28 cellular contexts compared by ENCODE assay signal in genomic region chr2:99169534-99169933, GRCh38. TPM values are rescaled to one million over a fixed set of nuclear protein-coding genes. Genes with fewer than 3 reads are reported as not detected.
DNase-seq lines count a peak whose midpoint lies in the region; ATAC-seq and TF ChIP-seq lines count a peak whose summit lies in the region.
"Had no signal": no experiment of that assay in that cellular context is flagged by ENCODE, and none has a peak within 500 bp of the region (broad histone marks: within the 10 kb centered on the region; RNA-seq: fewer than 3 reads in every experiment).

No MANE protein-coding gene starts in this region.

- peaks cover 40% of the 10 kb centered on the region for H3K36me3 Mint-ChIP-seq in activated CD8-positive, alpha-beta T cell treated with anti-CD3 and anti-CD28 coated beads for 36 hours (ENCODE audit: low read depth)
- H3K36me3 Mint-ChIP-seq in activated CD8-positive, alpha-beta T cell treated with anti-CD3 and anti-CD28 coated beads, Interleukin-2, amount 10 ng/mL, durations not matched to agents 7 days and 5 days (ENCODE audit: low read depth): peaks cover 58% of the 10 kb centered on the region
- H3K36me3 Mint-ChIP-seq in activated CD4-positive, alpha-beta memory T cell treated with anti-CD3 and anti-CD28 coated beads, Interleukin-2, amount 10 ng/mL, durations not matched to agents 7 days and 5 days (ENCODE audit: low read depth): peaks cover 68% of the 10 kb centered on the region
- H3K36me3 Mint-ChIP-seq in stimulated activated effector memory CD8-positive, alpha-beta T cell treated with anti-CD3 and anti-CD28 coated beads, Interleukin-12 subunit alpha, Interleukin-12 subunit beta, amount 100 ng/mL, for 72 hours: peaks cover 98% of the 10 kb centered on the region

- CTCF ChIA-PET in activated CD8-positive, alpha-beta T cell treated with anti-CD3 and anti-CD28 coated beads for 36 hours (lab: Charles Lee): interaction anchor here (1.6 to 2.1 kb wide), 2 partner anchors 8 to 11 kb away, joined by 5 read pairs; partner anchors contain the start of genes MITD1 and MRPL30
- CTCF ChIA-PET in activated CD8-positive, alpha-beta T cell treated with anti-CD3 and anti-CD28 coated beads, Interleukin-2, amount 10 ng/mL, durations not matched to agents 7 days and 5 days (lab: Charles Lee): interaction anchor here (0.6 to 3.7 kb wide), 2 partner anchors 11 to 16 kb away, joined by 3 to 23 read pairs; no protein-coding TSS in a partner anchor
- CTCF ChIA-PET in activated CD4-positive, alpha-beta memory T cell treated with anti-CD3 and anti-CD28 coated beads, Interleukin-2, amount 10 ng/mL, durations not matched to agents 7 days and 5 days (lab: Charles Lee): interaction anchor here (0.6 to 3.3 kb wide), 4 partner anchors 9 to 321 kb away, joined by 3 to 23 read pairs (median 4); partner anchors contain the start of genes LIPT1, MITD1, MRPL30 and TSGA10

- peaks cover 30% of the 10 kb centered on the region for H3K4me1 Mint-ChIP-seq in activated CD8-positive, alpha-beta T cell treated with anti-CD3 and anti-CD28 coated beads for 36 hours (ENCODE audit: low read depth)
- H3K4me1 Mint-ChIP-seq in activated CD8-positive, alpha-beta T cell treated with anti-CD3 and anti-CD28 coated beads, Interleukin-2, amount 10 ng/mL, durations not matched to agents 7 days and 5 days (ENCODE audit: low read depth): peaks cover 12% of the 10 kb centered on the region
- H3K4me1 Mint-ChIP-seq in activated CD4-positive, alpha-beta memory T cell treated with anti-CD3 and anti-CD28 coated beads, Interleukin-2, amount 10 ng/mL, durations not matched to agents 7 days and 5 days: peaks cover 24% of the 10 kb centered on the region
- peaks cover 22% of the 10 kb centered on the region for H3K4me1 Mint-ChIP-seq in stimulated activated effector memory CD8-positive, alpha-beta T cell treated with anti-CD3 and anti-CD28 coated beads, Interleukin-12 subunit alpha, Interleukin-12 subunit beta, amount 100 ng/mL, for 72 hours
- H3K4me1 Mint-ChIP-seq: CD14-positive monocyte, endodermal cell, neural crest cell, WTC11 had no signal

- POLR2A ChIA-PET in activated CD8-positive, alpha-beta T cell treated with anti-CD3 and anti-CD28 coated beads for 36 hours (lab: Charles Lee): interaction anchor here (0.5 to 1.1 kb wide), 3 partner anchors 12 to 14 kb away, joined by 3 to 4 read pairs (median 3); partner anchors contain the start of genes LIPT1 and TSGA10
- POLR2A ChIA-PET in activated CD8-positive, alpha-beta T cell treated with anti-CD3 and anti-CD28 coated beads, Interleukin-2, amount 10 ng/mL, durations not matched to agents 7 days and 5 days (lab: Charles Lee): no interaction called here
- POLR2A ChIA-PET in activated CD4-positive, alpha-beta memory T cell treated with anti-CD3 and anti-CD28 coated beads, Interleukin-2, amount 10 ng/mL, durations not matched to agents 7 days and 5 days (lab: Charles Lee): interaction anchor here (1.0 to 2.4 kb wide), 3 partner anchors 11 to 14 kb away, joined by 4 to 15 read pairs (median 4); partner anchors contain the start of genes MITD1 and MRPL30

- no peak for ATAC-seq in activated CD8-positive, alpha-beta T cell treated with anti-CD3 and anti-CD28 coated beads for 36 hours
- ATAC-seq in activated CD8-positive, alpha-beta T cell treated with anti-CD3 and anti-CD28 coated beads, Interleukin-2, amount 10 ng/mL, durations not matched to agents 7 days and 5 days: no peak
- peak; percentile 54 for ATAC-seq in GM18907 (IDR thresholded peaks at IDR 0.05; ENCODE audit: unreplicated experiment)
- ATAC-seq in stimulated activated effector memory CD8-positive, alpha-beta T cell treated with anti-CD3 and anti-CD28 coated beads, Interleukin-12 subunit alpha, Interleukin-12 subunit beta, amount 100 ng/mL, for 72 hours: peak; percentile 88
- ATAC-seq: WTC11 had no signal

- H3K27me3 Mint-ChIP-seq in activated CD8-positive, alpha-beta T cell treated with anti-CD3 and anti-CD28 coated beads for 36 hours: no peaks in the 10 kb centered on the region
- no peaks in the 10 kb centered on the region for H3K27me3 Mint-ChIP-seq in activated CD8-positive, alpha-beta T cell treated with anti-CD3 and anti-CD28 coated beads, Interleukin-2, amount 10 ng/mL, durations not matched to agents 7 days and 5 days (ENCODE audit: low read depth)
- no peaks in the 10 kb centered on the region for H3K27me3 Mint-ChIP-seq in activated CD4-positive, alpha-beta memory T cell treated with anti-CD3 and anti-CD28 coated beads, Interleukin-2, amount 10 ng/mL, durations not matched to agents 7 days and 5 days

- peak overlapping the region; percentile 75 for H3K27ac Mint-ChIP-seq in activated CD8-positive, alpha-beta T cell treated with anti-CD3 and anti-CD28 coated beads for 36 hours
- no peak overlapping the region for H3K27ac Mint-ChIP-seq in activated CD8-positive, alpha-beta T cell treated with anti-CD3 and anti-CD28 coated beads, Interleukin-2, amount 10 ng/mL, durations not matched to agents 7 days and 5 days
- peak overlapping the region; percentile 9 for H3K27ac Mint-ChIP-seq in activated CD4-positive, alpha-beta memory T cell treated with anti-CD3 and anti-CD28 coated beads, Interleukin-2, amount 10 ng/mL, durations not matched to agents 7 days and 5 days
- H3K27ac Mint-ChIP-seq in stimulated activated effector memory CD8-positive, alpha-beta T cell treated with anti-CD3 and anti-CD28 coated beads, Interleukin-12 subunit alpha, Interleukin-12 subunit beta, amount 100 ng/mL, for 72 hours: peak overlapping the region; percentile 60
- H3K27ac Mint-ChIP-seq: CD14-positive monocyte, endodermal cell, WTC11 had no signal

- DNase-seq in activated CD8-positive, alpha-beta T cell treated with anti-CD3 and anti-CD28 coated beads for 36 hours: peak; percentile 8
- no peak for DNase-seq in activated CD8-positive, alpha-beta T cell treated with anti-CD3 and anti-CD28 coated beads, Interleukin-2, amount 10 ng/mL, durations not matched to agents 7 days and 5 days
- no peak for DNase-seq in activated CD4-positive, alpha-beta memory T cell treated with anti-CD3 and anti-CD28 coated beads, Interleukin-2, amount 10 ng/mL, durations not matched to agents 7 days and 5 days
- no peak for DNase-seq in stimulated activated effector memory CD8-positive, alpha-beta T cell treated with anti-CD3 and anti-CD28 coated beads, Interleukin-12 subunit alpha, Interleukin-12 subunit beta, amount 100 ng/mL, for 72 hours (ENCODE audit: low spot score in 2 of 2)
- DNase-seq in GM20000 (ENCODE audit: low spot score) (no peak), RPMI8226 (no peak), GM13976 (ENCODE audit: low spot score) (no peak)
- DNase-seq: activated CD4-positive, alpha-beta T cell treated with anti-CD3 and anti-CD28 coated beads, Interleukin-2, amount 50 U/mL, for 1 hour; activated CD8-positive, alpha-beta memory T cell treated with anti-CD3 and anti-CD28 coated beads, Interleukin-2, amount 50 U/mL, for 48 hours; activated effector memory CD4-positive, alpha-beta T cell treated with Interleukin-2 at 50 U/mL for 16 hours; adrenal gland; central memory CD4-positive, alpha-beta T cell; endodermal cell; GOT3; mammary epithelial cell; NCI-H1105; NCI-H187 treated with DMSO at 0.1 percent for 48 hours; NCI-H2171; NCI-H510A treated with DMSO at 0.1 percent for 48 hours; OCI-M1; ovary; stimulated activated naive CD4-positive, alpha-beta T cell had no signal

- no peak overlapping the region for H3K4me3 Mint-ChIP-seq in activated CD8-positive, alpha-beta T cell treated with anti-CD3 and anti-CD28 coated beads for 36 hours
- H3K4me3 Mint-ChIP-seq in activated CD8-positive, alpha-beta T cell treated with anti-CD3 and anti-CD28 coated beads, Interleukin-2, amount 10 ng/mL, durations not matched to agents 7 days and 5 days: no peak overlapping the region
- no peak overlapping the region for H3K4me3 Mint-ChIP-seq in activated CD4-positive, alpha-beta memory T cell treated with anti-CD3 and anti-CD28 coated beads, Interleukin-2, amount 10 ng/mL, durations not matched to agents 7 days and 5 days
- H3K4me3 Mint-ChIP-seq in stimulated activated effector memory CD8-positive, alpha-beta T cell treated with anti-CD3 and anti-CD28 coated beads, Interleukin-12 subunit alpha, Interleukin-12 subunit beta, amount 100 ng/mL, for 72 hours: no peak overlapping the region
- H3K4me3 Mint-ChIP-seq: CD14-positive monocyte, endodermal cell, neural crest cell, WTC11 had no signal

- intact Hi-C loops in activated CD8-positive, alpha-beta T cell treated with anti-CD3 and anti-CD28 coated beads for 36 hours (cut with micrococcal nuclease): no loop called here

- no peak for TF ChIP-seq CTCF in activated CD8-positive, alpha-beta T cell treated with anti-CD3 and anti-CD28 coated beads for 36 hours (IDR thresholded peaks at IDR 0.05)
- TF ChIP-seq CTCF in GM20000 (IDR thresholded peaks at IDR 0.05; ENCODE audit: extremely low read depth, missing control alignments): no peak
- TF ChIP-seq CTCF in GM13976 (IDR thresholded peaks at IDR 0.05; ENCODE audit: borderline replicate concordance, control extremely low read depth, extremely low read depth, insufficient read depth, missing control alignments): no peak

- in situ Hi-C loops in GM13976 (cut with MboI; ENCODE audit: low sequenced_read_pairs, unreplicated experiment): no loop called here

- H3K9me3 Mint-ChIP-seq in activated CD8-positive, alpha-beta T cell treated with anti-CD3 and anti-CD28 coated beads for 36 hours: no peaks in the 10 kb centered on the region
- no peaks in the 10 kb centered on the region for H3K9me3 Mint-ChIP-seq in activated CD8-positive, alpha-beta T cell treated with anti-CD3 and anti-CD28 coated beads, Interleukin-2, amount 10 ng/mL, durations not matched to agents 7 days and 5 days (ENCODE audit: insufficient read depth)
- no peaks in the 10 kb centered on the region for H3K9me3 Mint-ChIP-seq in activated CD4-positive, alpha-beta memory T cell treated with anti-CD3 and anti-CD28 coated beads, Interleukin-2, amount 10 ng/mL, durations not matched to agents 7 days and 5 days
- H3K9me3 Mint-ChIP-seq in stimulated activated effector memory CD8-positive, alpha-beta T cell treated with anti-CD3 and anti-CD28 coated beads, Interleukin-12 subunit alpha, Interleukin-12 subunit beta, amount 100 ng/mL, for 72 hours: no peaks in the 10 kb centered on the region
- H3K9me3 Mint-ChIP-seq: CD14-positive monocyte, endodermal cell, neural crest cell, WTC11 had no signal

RNA-seq across cellular contexts. Expression of gene MITD1, which starts 11.3 kb away (rescaled TPM):
- 10 to 100 TPM; 49.8 to 55.9 TPM for total RNA-seq in activated CD8-positive, alpha-beta T cell treated with anti-CD3 and anti-CD28 coated beads for 36 hours
- total RNA-seq in activated CD8-positive, alpha-beta T cell treated with anti-CD3 and anti-CD28 coated beads, Interleukin-2, amount 10 ng/mL, durations not matched to agents 7 days and 5 days: 10 to 100 TPM; 51.3 to 53.3 TPM
- 10 to 100 TPM; 63.3 to 67.3 TPM for total RNA-seq in activated CD4-positive, alpha-beta memory T cell treated with anti-CD3 and anti-CD28 coated beads, Interleukin-2, amount 10 ng/mL, durations not matched to agents 7 days and 5 days

RNA-seq across cellular contexts. Expression of gene MRPL30, which starts 11.4 kb away (rescaled TPM):
- 10 to 100 TPM; 30.0 to 34.2 TPM for total RNA-seq in activated CD8-positive, alpha-beta T cell treated with anti-CD3 and anti-CD28 coated beads for 36 hours
- 10 to 100 TPM; 23.3 to 24.4 TPM for total RNA-seq in activated CD8-positive, alpha-beta T cell treated with anti-CD3 and anti-CD28 coated beads, Interleukin-2, amount 10 ng/mL, durations not matched to agents 7 days and 5 days
- 10 to 100 TPM; 21.1 to 22.2 TPM for total RNA-seq in activated CD4-positive, alpha-beta memory T cell treated with anti-CD3 and anti-CD28 coated beads, Interleukin-2, amount 10 ng/mL, durations not matched to agents 7 days and 5 days

RNA-seq across cellular contexts. Expression of gene LIPT1, which starts 14.8 kb away (rescaled TPM):
- total RNA-seq in activated CD8-positive, alpha-beta T cell treated with anti-CD3 and anti-CD28 coated beads for 36 hours: 1 to 10 TPM; 3.3 to 6.0 TPM
- 1 to 10 TPM; 7.5 to 7.9 TPM for total RNA-seq in activated CD8-positive, alpha-beta T cell treated with anti-CD3 and anti-CD28 coated beads, Interleukin-2, amount 10 ng/mL, durations not matched to agents 7 days and 5 days
- 1 to 10 TPM; 6.7 to 7.3 TPM for total RNA-seq in activated CD4-positive, alpha-beta memory T cell treated with anti-CD3 and anti-CD28 coated beads, Interleukin-2, amount 10 ng/mL, durations not matched to agents 7 days and 5 days

RNA-seq across cellular contexts. Expression of gene TSGA10, which starts 14.8 kb away (rescaled TPM):
- total RNA-seq in activated CD8-positive, alpha-beta T cell treated with anti-CD3 and anti-CD28 coated beads for 36 hours: 1 to 10 TPM; 8.6 to 9.2 TPM
- 1 to 10 TPM; 6.0 to 6.9 TPM for total RNA-seq in activated CD8-positive, alpha-beta T cell treated with anti-CD3 and anti-CD28 coated beads, Interleukin-2, amount 10 ng/mL, durations not matched to agents 7 days and 5 days
- total RNA-seq in activated CD4-positive, alpha-beta memory T cell treated with anti-CD3 and anti-CD28 coated beads, Interleukin-2, amount 10 ng/mL, durations not matched to agents 7 days and 5 days: 1 to 10 TPM; 3.7 to 5.4 TPM

RNA-seq across cellular contexts. Expression of gene C2orf15, which starts 28.0 kb away (rescaled TPM):
- 1 to 10 TPM; 1.4 to 1.5 TPM for total RNA-seq in activated CD8-positive, alpha-beta T cell treated with anti-CD3 and anti-CD28 coated beads for 36 hours
- total RNA-seq in activated CD8-positive, alpha-beta T cell treated with anti-CD3 and anti-CD28 coated beads, Interleukin-2, amount 10 ng/mL, durations not matched to agents 7 days and 5 days: under 1 TPM; 0.37 to 0.86 TPM
- total RNA-seq in activated CD4-positive, alpha-beta memory T cell treated with anti-CD3 and anti-CD28 coated beads, Interleukin-2, amount 10 ng/mL, durations not matched to agents 7 days and 5 days: under 1 TPM; 0.18 to 0.35 TPM
- total RNA-seq: SK-MEL-5, skeletal muscle tissue had no signal

Comparison
In these comparisons a context has a peak if more than half of its experiments do, and no peak if none do; other contexts are left out.
1. ATAC-seq: peak in GM18907 (single experiment) and stimulated activated effector memory CD8-positive, alpha-beta T cell treated with anti-CD3 and anti-CD28 coated beads, Interleukin-12 subunit alpha, Interleukin-12 subunit beta, amount 100 ng/mL, for 72 hours (single experiment); none in activated CD8-positive, alpha-beta T cell treated with anti-CD3 and anti-CD28 coated beads for 36 hours (single experiment) and activated CD8-positive, alpha-beta T cell treated with anti-CD3 and anti-CD28 coated beads, Interleukin-2, amount 10 ng/mL, durations not matched to agents 7 days and 5 days (single experiment).